In genomic region chr3:94811836-94812235, GRCh38 we compare ENCODE assay signal across 1 cellular context.
TF ChIP-seq lines count a peak whose summit lies in the region.

No MANE protein-coding gene starts in this region.

TF ChIP-seq in GM23338, 12 proteins besides CTCF, POLR2A, EP300 and RAD21 (continued from another document):
- no peak for TF ChIP-seq ZNF462 (CRISPR knock-in tag; IDR thresholded peaks at IDR 0.05)
- TF ChIP-seq ZNF114 (CRISPR knock-in tag; IDR thresholded peaks at IDR 0.05): no peak
